In the genomic region with DNA sequence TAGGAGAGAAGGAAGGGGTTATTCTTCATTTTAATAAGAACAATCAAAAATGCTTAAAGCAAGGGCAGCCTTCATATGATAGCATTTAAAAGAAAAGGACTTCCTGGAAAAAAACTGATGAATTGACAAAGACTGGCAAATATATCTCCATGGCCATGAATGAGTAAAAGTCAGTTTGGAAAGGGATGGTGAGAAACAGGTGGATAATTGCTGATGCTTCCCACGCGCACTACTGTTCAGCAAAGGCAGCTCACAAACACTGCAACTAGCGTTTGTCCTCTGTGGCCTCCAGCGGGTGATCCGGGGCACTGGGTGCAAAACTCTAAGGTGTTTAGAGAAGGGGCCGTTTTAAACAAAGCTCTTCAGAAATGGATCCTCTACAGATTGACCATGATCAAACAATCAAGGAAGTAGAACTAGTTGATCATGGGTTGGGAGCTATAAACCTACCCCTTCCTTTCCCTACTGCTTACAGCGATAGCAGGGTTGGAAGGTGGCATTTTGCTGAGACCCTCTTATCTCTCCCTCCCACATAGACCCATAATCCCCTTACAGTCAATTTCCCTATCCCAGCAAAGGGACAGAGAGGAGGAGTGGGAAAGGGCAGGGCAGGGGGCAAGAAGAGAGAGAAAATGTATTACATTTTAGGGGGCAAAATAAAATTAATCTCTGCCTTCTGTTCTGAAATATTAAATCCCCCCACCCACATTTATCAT, we compare ENCODE assay signal across 25 cellular contexts. TPM values are rescaled to one million over a fixed set of nuclear protein-coding genes. Genes with fewer than 3 reads are reported as not detected.
DNase-seq lines count a peak whose midpoint lies in the region; ATAC-seq and TF ChIP-seq lines count a peak whose summit lies in the region.
"Had no signal": no experiment of that assay in that cellular context is flagged by ENCODE, and none has a peak within 500 bp of the region (broad histone marks: within the 10 kb centered on the region; RNA-seq: fewer than 3 reads in every experiment).

No MANE protein-coding gene starts in this region.

- peaks cover 7% of the 10 kb centered on the region for H3K36me3 Mint-ChIP-seq in chondrocyte (ENCODE audit: low read depth)
- H3K36me3 Mint-ChIP-seq in osteocyte (ENCODE audit: unreplicated experiment), result peaks cover 10% of the 10 kb centered on the region
- peaks cover 12% of the 10 kb centered on the region for H3K36me3 Mint-ChIP-seq in activated CD4-positive, alpha-beta T cell treated with anti-CD3 and anti-CD28 coated beads for 36 hours (ENCODE audit: low read depth)

- no peaks in the 10 kb centered on the region for H3K27me3 ChIP-seq in cardiac muscle cell
- no peaks in the 10 kb centered on the region for H3K27me3 ChIP-seq in right atrium auricular region
- H3K27me3 ChIP-seq in gastroesophageal sphincter, result no peaks in the 10 kb centered on the region
- H3K27me3 ChIP-seq: ascending aorta, ovary, SJSA1 had no signal

- CTCF ChIA-PET in activated CD4-positive, alpha-beta T cell treated with anti-CD3 and anti-CD28 coated beads for 36 hours (lab: Charles Lee), result interaction anchor here (0.7 kb wide), 1 partner anchor 724 kb away, joined by 3 read pairs; no protein-coding TSS in a partner anchor

- peaks cover 16% of the 10 kb centered on the region for H3K4me1 ChIP-seq in cardiac muscle cell (ENCODE audit: low read depth)
- H3K4me1 ChIP-seq in right atrium auricular region, result peaks cover 0 to 5% of the 10 kb centered on the region in 2 donors
- peaks cover 0 to 34% (median 2%) of the 10 kb centered on the region in 3 donors for H3K4me1 ChIP-seq in gastroesophageal sphincter

- H3K4me1 Mint-ChIP-seq in chondrocyte (ENCODE audit: low read depth), result peaks cover 43% of the 10 kb centered on the region
- peaks cover 36% of the 10 kb centered on the region for H3K4me1 Mint-ChIP-seq in osteocyte (ENCODE audit: unreplicated experiment)
- peaks cover 6% of the 10 kb centered on the region for H3K4me1 Mint-ChIP-seq in activated CD4-positive, alpha-beta T cell treated with anti-CD3 and anti-CD28 coated beads for 36 hours

- no peak for TF ChIP-seq POLR2A in gastroesophageal sphincter (IDR thresholded peaks at IDR 0.05)

- H3K9me3 ChIP-seq in cardiac muscle cell (ENCODE audit: low read depth), result no peaks in the 10 kb centered on the region
- no peaks in the 10 kb centered on the region for H3K9me3 ChIP-seq in right atrium auricular region
- no peaks in the 10 kb centered on the region for H3K9me3 ChIP-seq in gastroesophageal sphincter
- H3K9me3 ChIP-seq: ascending aorta, ovary, SJSA1 had no signal

- 72 to 73% methylated on average over 6 to 7 of the region's 7 CpGs for WGBS in gastroesophageal sphincter (ENCODE audit: low coverage in 1 of 2), 2 donors

- H3K4me3 ChIP-seq in cardiac muscle cell (no peak overlapping the region), right atrium auricular region (no peak overlapping the region), gastroesophageal sphincter (no peak overlapping the region)
- H3K4me3 ChIP-seq: ascending aorta, ovary, SJSA1 had no signal

- peak overlapping the region; percentile 73 for H3K27ac ChIP-seq in cardiac muscle cell
- no peak overlapping the region for H3K27ac ChIP-seq in right atrium auricular region
- H3K27ac ChIP-seq in gastroesophageal sphincter, result no peak overlapping the region
- H3K27ac ChIP-seq: ascending aorta, ovary, SJSA1 had no signal

- H3K27me3 Mint-ChIP-seq in chondrocyte (ENCODE audit: low read depth), result no peaks in the 10 kb centered on the region
- no peaks in the 10 kb centered on the region for H3K27me3 Mint-ChIP-seq in osteocyte (ENCODE audit: unreplicated experiment)
- H3K27me3 Mint-ChIP-seq in activated CD4-positive, alpha-beta T cell treated with anti-CD3 and anti-CD28 coated beads for 36 hours, result no peaks in the 10 kb centered on the region
- H3K27me3 Mint-ChIP-seq: activated naive CD8-positive, alpha-beta T cell; CD4-positive, alpha-beta memory T cell; dendritic cell treated with granulocyte-macrophage colony-stimulating factor and Interleukin-4, amounts not matched to agents 40 ng/mL and 50 ng/mL, for 4 days; memory B cell; natural killer cell treated with Interleukin-12 subunit alpha and Interleukin-12 subunit beta and Interleukin-15 and Interleukin-18, amount 100 ng/mL, for 72 hours had no signal

- H3K4me3 Mint-ChIP-seq in chondrocyte (ENCODE audit: unreplicated experiment), result no peak overlapping the region
- H3K4me3 Mint-ChIP-seq in osteocyte (ENCODE audit: unreplicated experiment), result no peak overlapping the region
- H3K4me3 Mint-ChIP-seq in activated CD4-positive, alpha-beta T cell treated with anti-CD3 and anti-CD28 coated beads for 36 hours, result no peak overlapping the region
- H3K4me3 Mint-ChIP-seq: activated CD8-positive, alpha-beta T cell treated with anti-CD3 and anti-CD28 coated beads, Interleukin-2, amount 10 ng/mL, durations not matched to agents 7 days and 5 days; activated naive CD8-positive, alpha-beta T cell; CD4-positive, alpha-beta memory T cell; dendritic cell treated with granulocyte-macrophage colony-stimulating factor and Interleukin-4, amounts not matched to agents 40 ng/mL and 50 ng/mL, for 4 days; memory B cell; natural killer cell treated with Interleukin-12 subunit alpha and Interleukin-12 subunit beta and Interleukin-15 and Interleukin-18, amount 100 ng/mL, for 72 hours had no signal

- ATAC-seq in GM21360 (IDR thresholded peaks at IDR 0.05; ENCODE audit: unreplicated experiment) (no peak), gastroesophageal sphincter (no peak)
- ATAC-seq in activated CD4-positive, alpha-beta T cell treated with anti-CD3 and anti-CD28 coated beads for 36 hours, result no peak
- ATAC-seq: activated CD8-positive, alpha-beta T cell treated with anti-CD3 and anti-CD28 coated beads, Interleukin-2, amount 10 ng/mL, durations not matched to agents 7 days and 5 days; left lobe of liver; natural killer cell treated with Interleukin-12 subunit alpha and Interleukin-12 subunit beta and Interleukin-15 and Interleukin-18, amount 100 ng/mL, for 72 hours had no signal

- POLR2A ChIA-PET in activated CD4-positive, alpha-beta T cell treated with anti-CD3 and anti-CD28 coated beads for 36 hours (lab: Charles Lee), result no interaction called here

- H3K36me3 ChIP-seq in cardiac muscle cell (no peaks in the 10 kb centered on the region), right atrium auricular region (no peaks in the 10 kb centered on the region), gastroesophageal sphincter (no peaks in the 10 kb centered on the region)
- H3K36me3 ChIP-seq: ascending aorta, ovary had no signal

- no peak for TF ChIP-seq EP300 in gastroesophageal sphincter (IDR thresholded peaks at IDR 0.05)

- H3K27ac Mint-ChIP-seq in chondrocyte (ENCODE audit: unreplicated experiment) (peak overlapping the region; percentile 92), osteocyte (ENCODE audit: unreplicated experiment) (peak overlapping the region; percentile 81)
- H3K27ac Mint-ChIP-seq in activated CD4-positive, alpha-beta T cell treated with anti-CD3 and anti-CD28 coated beads for 36 hours, result no peak overlapping the region
- H3K27ac Mint-ChIP-seq: activated CD8-positive, alpha-beta T cell treated with anti-CD3 and anti-CD28 coated beads, Interleukin-2, amount 10 ng/mL, durations not matched to agents 7 days and 5 days; activated naive CD8-positive, alpha-beta T cell; dendritic cell treated with granulocyte-macrophage colony-stimulating factor and Interleukin-4, amounts not matched to agents 40 ng/mL and 50 ng/mL, for 4 days; memory B cell; natural killer cell treated with Interleukin-12 subunit alpha and Interleukin-12 subunit beta and Interleukin-15 and Interleukin-18, amount 100 ng/mL, for 72 hours had no signal

- no peak for TF ChIP-seq CTCF in cardiac muscle cell (IDR thresholded peaks at IDR 0.05; ENCODE audit: low read depth, low read length)
- no peak for TF ChIP-seq CTCF in right atrium auricular region (IDR thresholded peaks at IDR 0.05)
- TF ChIP-seq CTCF in chondrocyte (IDR thresholded peaks at IDR 0.05), result no peak
- no peak for TF ChIP-seq CTCF in osteocyte (IDR thresholded peaks at IDR 0.05)
- no peak for TF ChIP-seq CTCF in gastroesophageal sphincter (IDR thresholded peaks at IDR 0.05)

- DNase-seq in cardiac muscle cell (ENCODE audit: low read depth in 1 of 2, low spot score in 1 of 2) (no peak), right atrium auricular region (ENCODE audit: low spot score) (no peak), chondrocyte (ENCODE audit: low spot score) (no peak), osteocyte (ENCODE audit: extremely low spot score, unreplicated experiment) (no peak), NCI-H2081 treated with DMSO at 0.1 percent for 48 hours (lab: John Stamatoyannopoulos, UW) (no peak)
- DNase-seq in activated CD4-positive, alpha-beta T cell treated with anti-CD3 and anti-CD28 coated beads for 36 hours, result no peak
- DNase-seq: activated CD4-positive, CD25-positive, alpha-beta regulatory T cell treated with anti-CD3 and anti-CD28 coated beads, Interleukin-2, amount 50 U/mL, for 72 hours; activated CD8-positive, alpha-beta T cell treated with anti-CD3 and anti-CD28 coated beads, Interleukin-2, amount 10 ng/mL, durations not matched to agents 7 days and 5 days; activated effector memory CD4-positive, alpha-beta T cell treated with Interleukin-2 at 50 U/mL for 16 hours; CD4-positive, alpha-beta memory T cell; NCI-H1092 treated with DMSO at 0.1 percent for 48 hours; NCI-H187 treated with DMSO at 0.1 percent for 48 hours; NCI-H526 treated with DMSO at 0.1 percent for 48 hours; ovary; stimulated activated CD4-positive, alpha-beta T cell treated with anti-CD3 and anti-CD28 coated beads, Interleukin-2, amount 100 ng/mL, for 48 hours; T-helper 1 cell had no signal

- H3K9me3 Mint-ChIP-seq in chondrocyte (ENCODE audit: low read depth) (peaks cover 5% of the 10 kb centered on the region), osteocyte (ENCODE audit: unreplicated experiment) (peaks cover 3% of the 10 kb centered on the region)
- peaks cover 2% of the 10 kb centered on the region for H3K9me3 Mint-ChIP-seq in activated CD4-positive, alpha-beta T cell treated with anti-CD3 and anti-CD28 coated beads for 36 hours (ENCODE audit: low read depth)
- H3K9me3 Mint-ChIP-seq: natural killer cell treated with Interleukin-12 subunit alpha and Interleukin-12 subunit beta and Interleukin-15 and Interleukin-18, amount 100 ng/mL, for 72 hours had no signal

- intact Hi-C loops in activated CD4-positive, alpha-beta T cell treated with anti-CD3 and anti-CD28 coated beads for 36 hours (cut with DNase I, micrococcal nuclease), result no loop called here

RNA-seq across cellular contexts. Expression of a gene that starts 53.8 kb away (rescaled TPM):
- total RNA-seq in cardiac muscle cell, result 17.5 and 24.5 TPM in 2 replicates
- polyA plus RNA-seq in cardiac muscle cell, result 11.9 and 18.5 TPM in 2 replicates
- 10 to 100 TPM in 1 of 2 donors, 1 to 10 TPM in 1; 9.0 to 14.3 TPM for total RNA-seq in right atrium auricular region
- 28.2 to 32.2 TPM (median 30.2 TPM) in 3 replicates for total RNA-seq in chondrocyte
- total RNA-seq in osteocyte, result 23.6 and 24.1 TPM in 2 replicates
- total RNA-seq in gastroesophageal sphincter, result 10 to 100 TPM; 20.1 to 26.2 (median 21.9) TPM
- total RNA-seq in activated CD4-positive, alpha-beta T cell treated with anti-CD3 and anti-CD28 coated beads for 36 hours, result 10 to 100 TPM; 12.4 to 13.4 TPM
